In the genomic region with DNA sequence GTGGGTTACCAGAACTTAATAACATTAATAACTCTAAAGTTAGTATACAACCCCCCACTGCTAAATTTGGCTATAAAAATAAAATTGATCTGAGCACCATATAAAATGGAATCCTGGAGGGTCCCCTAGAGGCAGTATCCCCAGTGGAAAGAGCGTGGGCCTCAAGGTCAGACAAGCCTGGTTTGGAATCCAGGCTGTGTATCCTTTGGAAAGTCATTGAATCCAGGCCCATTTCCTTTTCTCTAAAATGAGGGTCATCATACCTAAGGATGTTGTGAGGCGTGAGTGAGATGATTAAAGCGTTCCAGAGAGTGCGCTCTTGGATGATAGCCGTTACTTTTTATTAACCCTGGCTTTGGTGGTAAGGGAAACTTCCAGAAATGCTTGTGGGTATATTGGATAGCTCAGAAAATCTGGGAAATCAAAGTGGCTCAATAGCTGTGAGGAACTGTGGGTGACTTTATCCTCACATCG, we compare ENCODE assay signal across 8 cellular contexts. TPM values are rescaled to one million over a fixed set of nuclear protein-coding genes. Genes with fewer than 3 reads are reported as not detected.
DNase-seq lines count a peak whose midpoint lies in the region; ATAC-seq, FAIRE-seq and TF ChIP-seq lines count a peak whose summit lies in the region.

No MANE protein-coding gene starts in this region.

- peak overlapping the region; percentile 99 to 100 (median 99) for H3K9ac ChIP-seq in skeletal muscle tissue (ENCODE audit: low read depth in 1 of 3, low read length in 3 of 3)

- intact Hi-C loops in activated CD4-positive, alpha-beta memory T cell treated with anti-CD3 and anti-CD28 coated beads for 36 hours (cut with micrococcal nuclease) = no loop called here

- no peaks in the 10 kb centered on the region; the same call in 1 of the 2 replicates for H3K27me3 Mint-ChIP-seq in HFFc6 (ENCODE audit: insufficient read depth)
- H3K27me3 Mint-ChIP-seq in activated CD4-positive, alpha-beta memory T cell treated with anti-CD3 and anti-CD28 coated beads for 36 hours = no peaks in the 10 kb centered on the region

- no peak for ATAC-seq in HG02852 (IDR thresholded peaks at IDR 0.05; ENCODE audit: unreplicated experiment)

- CTCF ChIA-PET in activated CD4-positive, alpha-beta memory T cell treated with anti-CD3 and anti-CD28 coated beads for 36 hours (lab: Charles Lee) = interaction anchor here (1.2 kb wide), 1 partner anchor 34 kb away, joined by 3 read pairs; no protein-coding TSS in a partner anchor

- peak overlapping the region; percentile 92 for H3K27ac Mint-ChIP-seq in HFFc6
- no peak overlapping the region for H3K27ac Mint-ChIP-seq in activated CD4-positive, alpha-beta memory T cell treated with anti-CD3 and anti-CD28 coated beads for 36 hours

- peaks cover 50 to 64% (median 57%) of the 10 kb centered on the region in 3 donors for H3K4me1 ChIP-seq in skeletal muscle tissue (ENCODE audit: control insufficient read depth in 3 of 3, insufficient read depth in 3 of 3, low read length in 3 of 3)

- peaks cover 59% of the 10 kb centered on the region for H3K4me1 Mint-ChIP-seq in HFFc6 (ENCODE audit: low read depth)
- H3K4me1 Mint-ChIP-seq in activated CD4-positive, alpha-beta memory T cell treated with anti-CD3 and anti-CD28 coated beads for 36 hours (ENCODE audit: low read depth) = peaks cover 30% of the 10 kb centered on the region

- DNase-seq in HFFc6 = no peak
- DNase-seq in activated CD4-positive, alpha-beta memory T cell treated with anti-CD3 and anti-CD28 coated beads for 36 hours = no peak
- DNase-seq in fibroblast of villous mesenchyme (ENCODE audit: low read depth) = no peak
- no peak for DNase-seq in NCI-H187 (lab: John Stamatoyannopoulos, UW)
- DNase-seq in NK-92 (lab: John Stamatoyannopoulos, UW; ENCODE audit: unreplicated experiment) = no peak
- DNase-seq in GM12892 (ENCODE audit: insufficient read length) = no peak

- peaks cover 11 to 20% (median 13%) of the 10 kb centered on the region in 3 donors for H3K36me3 ChIP-seq in skeletal muscle tissue (ENCODE audit: control insufficient read depth in 3 of 3, insufficient read depth in 3 of 3, low read length in 3 of 3)

- H3K9me3 ChIP-seq in skeletal muscle tissue (ENCODE audit: control insufficient read depth in 3 of 3, low read length in 3 of 3) = no peaks in the 10 kb centered on the region

- peak overlapping the region; percentile 98 for H3K27ac ChIP-seq in skeletal muscle tissue (ENCODE audit: low read depth, low read length)

- POLR2A ChIA-PET in activated CD4-positive, alpha-beta memory T cell treated with anti-CD3 and anti-CD28 coated beads for 36 hours (lab: Charles Lee) = interaction anchor here (1.0 to 5.5 kb wide), 2 partner anchors 12 to 25 kb away, joined by 3 to 65 read pairs; a partner anchor contains a TSS

- no peak for FAIRE-seq in GM12892 (lab: Jason Lieb, UNC)

- H3K9me3 Mint-ChIP-seq in HFFc6 = peaks cover 21% of the 10 kb centered on the region
- no peaks in the 10 kb centered on the region for H3K9me3 Mint-ChIP-seq in activated CD4-positive, alpha-beta memory T cell treated with anti-CD3 and anti-CD28 coated beads for 36 hours

- TF ChIP-seq POLR2A in GM12892 (IDR thresholded peaks at IDR 0.05; ENCODE audit: low read depth, low read length) = no peak

- H3K4me3 Mint-ChIP-seq in HFFc6 = peak overlapping the region; percentile 93
- H3K4me3 Mint-ChIP-seq in activated CD4-positive, alpha-beta memory T cell treated with anti-CD3 and anti-CD28 coated beads for 36 hours = peak overlapping the region; percentile 93

- H3K27me3 ChIP-seq in skeletal muscle tissue (ENCODE audit: control insufficient read depth in 3 of 3, insufficient read depth in 3 of 3, low read length in 3 of 3) = no peaks in the 10 kb centered on the region

- TF ChIP-seq CTCF in HFFc6 (IDR thresholded peaks at IDR 0.05) (peak; percentile 22; the same call in 1 of the 2 replicates), fibroblast of villous mesenchyme (IDR thresholded peaks at IDR 0.05; ENCODE audit: insufficient read depth, low read depth, low read length) (no peak)

- peaks cover 33% of the 10 kb centered on the region for H3K36me3 Mint-ChIP-seq in HFFc6 (ENCODE audit: low read depth)
- H3K36me3 Mint-ChIP-seq in activated CD4-positive, alpha-beta memory T cell treated with anti-CD3 and anti-CD28 coated beads for 36 hours = peaks cover 15% of the 10 kb centered on the region

- peak overlapping the region; percentile 81 for H3K4me3 ChIP-seq in fibroblast of villous mesenchyme (ENCODE audit: low read depth, low read length)
- H3K4me3 ChIP-seq in skeletal muscle tissue (ENCODE audit: low read length in 3 of 3) = peak overlapping the region; percentile 99 to 100 (median 100)

RNA-seq across cellular contexts. Expression of a gene that starts 0.7 kb away (rescaled TPM):
- 1 to 10 TPM; 7.3 to 9.9 (median 8.8) TPM for total RNA-seq in HFFc6 (2021; fragmentation: NEBNext Ultra II Directional; extraction: Animal tissue kit (Norgen Biotek cat#: 25700))
- 1 to 10 TPM; 4.6 to 4.8 TPM for total RNA-seq in activated CD4-positive, alpha-beta memory T cell treated with anti-CD3 and anti-CD28 coated beads for 36 hours
- total RNA-seq in fibroblast of villous mesenchyme = 19.6 and 24.6 TPM in 2 replicates
- total RNA-seq in skeletal muscle tissue = 67.3 TPM
- 2.3 TPM for polyA plus RNA-seq in GM12892 (2012; ENCODE audit: missing spikeins)

RNA-seq across cellular contexts. Expression of a gene that starts 26.2 kb away (rescaled TPM):
- total RNA-seq in HFFc6 (2021; fragmentation: NEBNext Ultra II Directional; extraction: Animal tissue kit (Norgen Biotek cat#: 25700)) = 100 to 1,000 TPM; 115 to 147 (median 144) TPM
- 100 to 1,000 TPM; 180 to 183 TPM for total RNA-seq in activated CD4-positive, alpha-beta memory T cell treated with anti-CD3 and anti-CD28 coated beads for 36 hours
- total RNA-seq in fibroblast of villous mesenchyme (80.5 and 119 TPM in 2 replicates), skeletal muscle tissue (83.5 TPM)
- 129 TPM for polyA plus RNA-seq in GM12892 (2012; ENCODE audit: missing spikeins)

RNA-seq across cellular contexts. Expression of a gene that starts 54.2 kb away (rescaled TPM):
- 1 to 10 TPM; 6.0 to 8.4 (median 7.1) TPM for total RNA-seq in HFFc6 (2021; fragmentation: NEBNext Ultra II Directional; extraction: Animal tissue kit (Norgen Biotek cat#: 25700))
- 1 to 10 TPM; 4.4 to 4.5 TPM for total RNA-seq in activated CD4-positive, alpha-beta memory T cell treated with anti-CD3 and anti-CD28 coated beads for 36 hours
- total RNA-seq in fibroblast of villous mesenchyme = 8.6 and 11.3 TPM in 2 replicates
- total RNA-seq in skeletal muscle tissue = 314 TPM
- polyA plus RNA-seq in GM12892 (2012; ENCODE audit: missing spikeins) = not detected

Comparison
In these comparisons a context has a peak if more than half of its experiments do, and no peak if none do; other contexts are left out.
1. RNA of a gene that starts 54.2 kb away (total RNA-seq): 314 TPM in skeletal muscle tissue (single experiment); 8.6 to 11.3 TPM in fibroblast of villous mesenchyme, 6.0 to 8.4 TPM in HFFc6 and 4.4 to 4.5 TPM in activated CD4-positive, alpha-beta memory T cell treated with anti-CD3 and anti-CD28 coated beads for 36 hours; every median in the first group is over 10 times any median in the second.